ENCODE assay signal across 1 cellular context in the genomic region with DNA sequence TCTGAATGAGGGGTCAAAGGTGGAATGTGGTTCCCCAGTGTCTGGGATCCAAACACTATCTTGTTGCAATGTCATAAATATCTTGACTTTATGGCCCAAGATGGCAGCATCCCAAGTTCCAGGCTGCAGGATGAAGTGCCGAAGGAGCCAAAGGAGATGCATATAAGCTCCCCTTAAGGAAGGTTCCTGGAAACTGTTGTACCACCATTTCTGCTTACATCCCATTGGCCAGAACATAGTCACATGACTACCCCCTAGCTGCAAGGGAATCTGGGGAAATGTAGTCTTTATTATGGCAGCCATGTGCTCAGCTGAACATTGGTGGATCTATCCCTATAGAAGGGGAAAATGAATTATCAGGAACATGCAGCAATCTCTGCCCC.
TF ChIP-seq lines count a peak whose summit lies in the region.

No MANE protein-coding gene starts in this region.

TF ChIP-seq in A549, 52 proteins besides CTCF, POLR2A, EP300 and RAD21 (continued from another document):
- TF ChIP-seq, protein P1, sequence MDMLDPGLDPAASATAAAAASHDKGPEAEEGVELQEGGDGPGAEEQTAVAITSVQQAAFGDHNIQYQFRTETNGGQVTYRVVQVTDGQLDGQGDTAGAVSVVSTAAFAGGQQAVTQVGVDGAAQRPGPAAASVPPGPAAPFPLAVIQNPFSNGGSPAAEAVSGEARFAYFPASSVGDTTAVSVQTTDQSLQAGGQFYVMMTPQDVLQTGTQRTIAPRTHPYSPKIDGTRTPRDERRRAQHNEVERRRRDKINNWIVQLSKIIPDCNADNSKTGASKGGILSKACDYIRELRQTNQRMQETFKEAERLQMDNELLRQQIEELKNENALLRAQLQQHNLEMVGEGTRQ (IDR thresholded peaks at IDR 0.05), result peak; percentile 45
